ENCODE assay signal across 8 cellular contexts in genomic region chr22:42613869-42614268, GRCh38. TPM values are rescaled to one million over a fixed set of nuclear protein-coding genes. Genes with fewer than 3 reads are reported as not detected.
DNase-seq lines count a peak whose midpoint lies in the region; ATAC-seq and TF ChIP-seq lines count a peak whose summit lies in the region.

No MANE protein-coding gene starts in this region.

- TF ChIP-seq POLR2A in lower leg skin (IDR thresholded peaks at IDR 0.05) (no peak), thyroid gland (IDR thresholded peaks at IDR 0.05) (no peak)

- peak overlapping the region; percentile 96 to 97 (median 96) for H3K27ac ChIP-seq in thyroid gland

- 1% methylated on average over 8 of the region's 8 CpGs for WGBS in lower leg skin, 2 donors
- 0 to 1% methylated on average over 8 of the region's 8 CpGs for WGBS in thyroid gland, 2 donors

- in situ Hi-C loops in astrocyte of the spinal cord (cut with HindIII; ENCODE audit: low sequenced_read_pairs), result no loop called here

- no peaks in the 10 kb centered on the region for H3K9me3 ChIP-seq in thyroid gland

- no peak for TF ChIP-seq CTCF in LNCaP clone FGC (IDR thresholded peaks at IDR 0.05; ENCODE audit: control insufficient read depth, extremely low read depth, insufficient read depth)
- no peak for TF ChIP-seq CTCF in astrocyte of the spinal cord (IDR thresholded peaks at IDR 0.05; ENCODE audit: low read depth, low read length)
- TF ChIP-seq CTCF in lower leg skin (IDR thresholded peaks at IDR 0.05), result no peak
- TF ChIP-seq CTCF in thyroid gland (IDR thresholded peaks at IDR 0.05), result no peak

- ATAC-seq in HG02884 (IDR thresholded peaks at IDR 0.05; ENCODE audit: unreplicated experiment), result no peak
- ATAC-seq in HG03565 (IDR thresholded peaks at IDR 0.05; ENCODE audit: unreplicated experiment), result no peak
- no peak for ATAC-seq in GM18861 (IDR thresholded peaks at IDR 0.05; ENCODE audit: unreplicated experiment)

- intact Hi-C loops in lower leg skin (cut with DNase I; ENCODE audit: low total_unique reads) (no loop called here), thyroid gland (cut with DNase I) (no loop called here)

- no peaks in the 10 kb centered on the region for H3K36me3 ChIP-seq in thyroid gland

- H3K4me3 ChIP-seq in LNCaP clone FGC (ENCODE audit: low read depth, low read length) (peak overlapping the region; percentile 60), astrocyte of the spinal cord (ENCODE audit: low read depth, low read length) (peak overlapping the region; percentile 77), lower leg skin (ENCODE audit: low read depth, poor library complexity, severe bottlenecking) (peak overlapping the region; percentile 56), thyroid gland (replicated peaks in 1 of 3) (peak overlapping the region; percentile 73 to 83 (median 79))

- DNase-seq in ELF-1 (ENCODE audit: low read depth, low spot score), result peak; percentile 91
- DNase-seq in LNCaP clone FGC (ENCODE audit: low read depth), result no peak
- DNase-seq in astrocyte of the spinal cord (ENCODE audit: low read depth, low spot score), result no peak
- DNase-seq in lower leg skin (ENCODE audit: low spot score in 2 of 2), result peak in 1 of 2 donors; percentile 89
- DNase-seq in thyroid gland, result no peak

- H3K27me3 ChIP-seq in thyroid gland, result no peaks in the 10 kb centered on the region

- peaks cover 44 to 61% of the 10 kb centered on the region in 2 donors for H3K4me1 ChIP-seq in thyroid gland

RNA-seq across cellular contexts. Expression of gene POLDIP3, which starts 0.8 kb away (rescaled TPM):
- total RNA-seq in lower leg skin, result 10 to 100 TPM; 29.6 to 41.8 (median 40.8) TPM
- total RNA-seq in thyroid gland, result 10 to 100 TPM; 46.1 to 55.4 (median 49.8) TPM

RNA-seq across cellular contexts. Expression of gene ATP5MGL, which starts 26.5 kb away (rescaled TPM):
- total RNA-seq in lower leg skin, result under 1 TPM in 1 of 4 donors, not detected in 3; 0.94 TPM
- not detected for total RNA-seq in thyroid gland

RNA-seq across cellular contexts. Expression of gene CYB5R3, which starts 35.3 kb away (rescaled TPM):
- total RNA-seq in lower leg skin (100 to 1,000 TPM; 122 to 182 (median 152) TPM), thyroid gland (100 to 1,000 TPM in 1 of 4 donors, 10 to 100 TPM in 3; 52.6 to 120 (median 75.5) TPM)
